Comparison of ENCODE assay signal across 9 cellular contexts in genomic region chr7:158740013-158740656, GRCh38. TPM values are rescaled to one million over a fixed set of nuclear protein-coding genes. Genes with fewer than 3 reads are reported as not detected.
DNase-seq lines count a peak whose midpoint lies in the region; ATAC-seq and TF ChIP-seq lines count a peak whose summit lies in the region.
"Had no signal": no experiment of that assay in that cellular context is flagged by ENCODE, and none has a peak within 500 bp of the region (broad histone marks: within the 10 kb centered on the region; RNA-seq: fewer than 3 reads in every experiment).

No MANE protein-coding gene starts in this region.

- H3K4me3 ChIP-seq in SJSA1 (no peak overlapping the region), fibroblast of lung (replicated peaks in 1 of 4; ENCODE audit: control extremely low read depth in 1 of 4, insufficient read depth in 1 of 4, low read depth in 3 of 4, low read length in 4 of 4) (peak overlapping the region in 1 of 4 experiments; percentile 10)
- H3K4me3 ChIP-seq: coronary artery had no signal

- DNase-seq in H4 (ENCODE audit: low spot score): peak; percentile 83
- DNase-seq in SJSA1 (ENCODE audit: low read depth in 1 of 2, low spot score in 2 of 2): peak; percentile 48 to 52
- DNase-seq in fibroblast of lung (ENCODE audit: low read depth in 2 of 2): peak; percentile 95 to 96
- DNase-seq in pulmonary artery endothelial cell (ENCODE audit: low read depth, low spot score): peak; percentile 63
- DNase-seq in SK-N-DZ (ENCODE audit: low spot score): no peak
- DNase-seq in kidney glomerular epithelial cell (lab: John Stamatoyannopoulos, UW): no peak

- no peak overlapping the region for H3K9ac ChIP-seq in fibroblast of lung (ENCODE audit: insufficient read depth, low read length)

- H3K9me3 ChIP-seq in SJSA1 (replicated peaks) (no peaks in the 10 kb centered on the region), fibroblast of lung (ENCODE audit: control insufficient read depth, insufficient read depth, low read depth, low read length) (no peaks in the 10 kb centered on the region)

- no peak for TF ChIP-seq CTCF in fibroblast of lung (conservative IDR thresholded peaks at IDR 0.05 in 1 of 2, IDR thresholded peaks at IDR 0.05 in 1 of 2; ENCODE audit: low read depth in 1 of 2, low read length in 2 of 2)

- H2AFZ ChIP-seq in fibroblast of lung (ENCODE audit: low read length): no peak overlapping the region

- peaks cover 57% of the 10 kb centered on the region for H3K36me3 ChIP-seq in SJSA1
- peaks cover 22% of the 10 kb centered on the region for H3K36me3 ChIP-seq in fibroblast of lung (ENCODE audit: control insufficient read depth, insufficient read depth, low read length)

- H3K27me3 ChIP-seq in SJSA1 (replicated peaks) (no peaks in the 10 kb centered on the region), fibroblast of lung (ENCODE audit: control insufficient read depth, insufficient read depth, low read length) (no peaks in the 10 kb centered on the region)

- peak overlapping the region; percentile 33 for H3K27ac ChIP-seq in SJSA1
- peak overlapping the region; percentile 42 for H3K27ac ChIP-seq in fibroblast of lung (ENCODE audit: insufficient read depth, low read length)

- no peak for ATAC-seq in HG02938 (IDR thresholded peaks at IDR 0.05; ENCODE audit: unreplicated experiment)
- no peak for ATAC-seq in HG02884 (IDR thresholded peaks at IDR 0.05; ENCODE audit: unreplicated experiment)

- no peak overlapping the region for H3K4me2 ChIP-seq in fibroblast of lung (ENCODE audit: extremely low read depth, insufficient read depth, low read length)

- H3K4me1 ChIP-seq in SJSA1 (replicated peaks): peaks cover 23% of the 10 kb centered on the region
- H3K4me1 ChIP-seq in fibroblast of lung (ENCODE audit: control insufficient read depth, extremely low read depth, insufficient read depth, low read length): peaks cover 11% of the 10 kb centered on the region

- no peaks in the 10 kb centered on the region for H3K79me2 ChIP-seq in fibroblast of lung (ENCODE audit: control insufficient read depth, insufficient read depth, low read length)

- no peaks in the 10 kb centered on the region for H4K20me1 ChIP-seq in fibroblast of lung (ENCODE audit: control insufficient read depth, extremely low read depth, insufficient read depth, low read length)

RNA-seq across cellular contexts. Expression of gene NCAPG2, which starts 35.5 kb away (rescaled TPM):
- 26.0 and 29.3 TPM in 2 replicates for total RNA-seq in H4 (2014; rRNA removed; shearing (Covaris generic))
- 54.5 and 61.4 TPM in 2 replicates for total RNA-seq in SJSA1 (2014; rRNA removed; shearing (Covaris generic))
- total RNA-seq in fibroblast of lung: 5.4 and 10.9 TPM in 2 replicates
- 18.7 and 38.9 TPM in 2 replicates for polyA plus RNA-seq in fibroblast of lung
- 14.3 and 36.7 TPM in 2 replicates for polyA plus RNA-seq in fibroblast of lung (2012)
- 15.2 and 34.1 TPM in 2 replicates for polyA minus RNA-seq in fibroblast of lung (ENCODE audit: low replicate concordance)
- 27.4 and 39.6 TPM in 2 replicates for total RNA-seq in pulmonary artery endothelial cell
- 55.3 and 58.4 TPM in 2 replicates for polyA plus RNA-seq in SK-N-DZ (2014; cell fraction: cytosol; rRNA removed)
- 63.1 and 82.0 TPM in 2 replicates for polyA plus RNA-seq in SK-N-DZ (2014; cell fraction: nucleus; rRNA removed)

Comparison
In these comparisons a context has a peak if more than half of its experiments do, and no peak if none do; other contexts are left out.
1. DNase-seq: peak in H4 (single experiment), SJSA1 (2 of 2), fibroblast of lung (2 of 2) and pulmonary artery endothelial cell (single experiment); none in SK-N-DZ (single experiment) and kidney glomerular epithelial cell (single experiment).